In genomic region chr1:159465191-159465603, GRCh38 we compare ENCODE assay signal across 1 cellular context.
TF ChIP-seq lines count a peak whose summit lies in the region.

No MANE protein-coding gene starts in this region.

TF ChIP-seq in SK-N-SH treated with all-trans-retinoic acid at 6 μM for 48 hours, 23 proteins besides CTCF, POLR2A, EP300 and RAD21 (continued from another document):
- TF ChIP-seq POU6F1 (CRISPR knock-in tag; IDR thresholded peaks at IDR 0.05; ENCODE audit: borderline replicate concordance, low read depth): no peak
